ENCODE assay signal across 1 cellular context in the genomic region with DNA sequence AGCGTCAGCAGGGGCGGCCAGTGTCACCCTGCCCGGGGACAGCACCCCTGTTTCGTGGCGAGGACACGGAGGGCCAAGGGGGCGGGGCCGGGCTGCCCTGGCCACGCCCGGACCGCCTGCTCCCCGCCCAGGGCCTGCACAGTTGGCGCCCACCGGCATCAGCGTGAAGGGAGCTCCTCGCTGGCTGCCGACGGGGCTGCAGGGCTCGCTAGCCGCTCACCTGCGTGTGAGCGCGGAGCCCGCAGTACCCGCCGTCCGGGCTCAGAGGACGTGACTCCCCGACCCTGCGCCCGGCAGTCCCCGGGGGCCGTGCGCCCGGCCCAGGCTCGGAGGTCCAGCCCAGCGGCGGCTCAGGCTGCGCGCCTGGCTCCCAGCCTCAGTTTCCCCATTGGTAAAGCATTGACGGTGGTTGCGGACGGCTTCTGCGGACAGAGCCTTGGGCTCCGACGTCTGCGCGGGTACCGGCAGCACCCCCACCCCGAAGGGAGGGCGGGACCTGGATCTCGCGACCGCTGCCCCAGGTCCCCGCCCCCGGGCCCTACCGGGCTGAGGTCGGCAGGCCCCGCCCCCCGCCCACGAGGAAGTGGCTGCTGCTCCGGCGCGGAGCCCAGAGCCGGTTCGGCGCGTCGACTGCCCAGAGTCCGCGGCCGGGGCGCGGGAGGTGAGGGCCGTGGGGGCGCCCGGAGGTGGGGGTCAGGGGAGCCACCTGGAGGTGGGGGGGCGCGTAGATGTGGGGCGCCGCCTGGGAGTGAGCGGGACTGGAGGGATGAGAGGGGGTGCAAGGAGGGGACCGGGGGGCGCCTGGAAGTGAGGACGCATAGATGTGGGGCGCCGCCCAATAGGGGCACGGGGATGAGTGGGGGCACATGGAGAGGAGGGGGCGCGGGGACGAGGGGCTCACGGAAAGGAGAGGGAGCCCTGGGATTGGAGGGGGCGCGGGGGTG.
TF ChIP-seq lines count a peak whose summit lies in the region.

A gene (plus strand): TSS at position 610 of the 944 bp plus-strand sequence. CDS start 10,985 bp downstream, outside the sequence.

TF ChIP-seq in HepG2, 621 proteins besides CTCF, POLR2A, EP300 and RAD21 (continued from another document and continues in another):
- no peak for TF ChIP-seq GZF1 (CRISPR knock-in tag; IDR thresholded peaks at IDR 0.05)
- peak; percentile 60; the same call in 1 of the 2 replicates for TF ChIP-seq CENPT (CRISPR knock-in tag; IDR thresholded peaks at IDR 0.05; ENCODE audit: low read depth)
- TF ChIP-seq HOXA9 (CRISPR knock-in tag; IDR thresholded peaks at IDR 0.05; ENCODE audit: borderline replicate concordance) = 0 out of 2 replicates have a peak, but pooled peaks have one; percentile 27
- TF ChIP-seq TEAD2 (CRISPR knock-in tag; IDR thresholded peaks at IDR 0.05) = no peak
- 0 out of 2 replicates have a peak, but pooled peaks have one; percentile 32 for TF ChIP-seq ZNF274 (CRISPR knock-in tag; IDR thresholded peaks at IDR 0.05)
- TF ChIP-seq, protein P1, sequence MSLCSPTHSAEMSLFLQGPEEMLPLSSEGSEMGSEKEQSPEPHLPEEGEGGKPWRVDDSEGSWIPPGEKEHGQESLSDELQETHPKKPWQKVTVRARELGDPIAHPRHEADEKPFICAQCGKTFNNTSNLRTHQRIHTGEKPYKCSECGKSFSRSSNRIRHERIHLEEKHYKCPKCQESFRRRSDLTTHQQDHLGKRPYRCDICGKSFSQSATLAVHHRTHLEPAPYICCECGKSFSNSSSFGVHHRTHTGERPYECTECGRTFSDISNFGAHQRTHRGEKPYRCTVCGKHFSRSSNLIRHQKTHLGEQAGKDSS (CRISPR knock-in tag; IDR thresholded peaks at IDR 0.05; ENCODE audit: borderline replicate concordance, low read depth) = no peak
- TF ChIP-seq SATB2 (CRISPR knock-in tag; IDR thresholded peaks at IDR 0.05) = no peak
- TF ChIP-seq ZNF3 (CRISPR knock-in tag; IDR thresholded peaks at IDR 0.05) = no peak
- no peak for TF ChIP-seq SIX1 (CRISPR knock-in tag; IDR thresholded peaks at IDR 0.05; ENCODE audit: borderline replicate concordance)
- TF ChIP-seq, protein P2, sequence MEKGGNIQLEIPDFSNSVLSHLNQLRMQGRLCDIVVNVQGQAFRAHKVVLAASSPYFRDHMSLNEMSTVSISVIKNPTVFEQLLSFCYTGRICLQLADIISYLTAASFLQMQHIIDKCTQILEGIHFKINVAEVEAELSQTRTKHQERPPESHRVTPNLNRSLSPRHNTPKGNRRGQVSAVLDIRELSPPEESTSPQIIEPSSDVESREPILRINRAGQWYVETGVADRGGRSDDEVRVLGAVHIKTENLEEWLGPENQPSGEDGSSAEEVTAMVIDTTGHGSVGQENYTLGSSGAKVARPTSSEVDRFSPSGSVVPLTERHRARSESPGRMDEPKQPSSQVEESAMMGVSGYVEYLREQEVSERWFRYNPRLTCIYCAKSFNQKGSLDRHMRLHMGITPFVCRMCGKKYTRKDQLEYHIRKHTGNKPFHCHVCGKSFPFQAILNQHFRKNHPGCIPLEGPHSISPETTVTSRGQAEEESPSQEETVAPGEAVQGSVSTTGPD (CRISPR knock-in tag; IDR thresholded peaks at IDR 0.05) = no peak
- TF ChIP-seq KLF11 (CRISPR knock-in tag; IDR thresholded peaks at IDR 0.05) = no peak
- no peak for TF ChIP-seq ZNF24 (IDR thresholded peaks at IDR 0.05)
- TF ChIP-seq TSC22D2 (CRISPR knock-in tag; IDR thresholded peaks at IDR 0.05; ENCODE audit: borderline replicate concordance) = no peak
- TF ChIP-seq, protein P3, sequence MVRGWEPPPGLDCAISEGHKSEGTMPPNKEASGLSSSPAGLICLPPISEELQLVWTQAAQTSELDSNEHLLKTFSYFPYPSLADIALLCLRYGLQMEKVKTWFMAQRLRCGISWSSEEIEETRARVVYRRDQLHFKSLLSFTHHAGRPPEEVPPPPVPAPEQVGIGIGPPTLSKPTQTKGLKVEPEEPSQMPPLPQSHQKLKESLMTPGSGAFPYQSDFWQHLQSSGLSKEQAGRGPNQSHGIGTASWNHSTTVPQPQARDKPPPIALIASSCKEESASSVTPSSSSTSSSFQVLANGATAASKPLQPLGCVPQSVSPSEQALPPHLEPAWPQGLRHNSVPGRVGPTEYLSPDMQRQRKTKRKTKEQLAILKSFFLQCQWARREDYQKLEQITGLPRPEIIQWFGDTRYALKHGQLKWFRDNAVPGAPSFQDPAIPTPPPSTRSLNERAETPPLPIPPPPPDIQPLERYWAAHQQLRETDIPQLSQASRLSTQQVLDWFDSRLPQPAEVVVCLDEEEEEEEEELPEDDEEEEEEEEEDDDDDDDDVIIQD (CRISPR knock-in tag; IDR thresholded peaks at IDR 0.05; ENCODE audit: low read depth) = no peak
- TF ChIP-seq TBL1XR1 (IDR thresholded peaks at IDR 0.05; ENCODE audit: borderline replicate concordance, low read length, partially characterized antibody) = no peak
- no peak for TF ChIP-seq ZNF20 (CRISPR knock-in tag; IDR thresholded peaks at IDR 0.05)
- no peak for TF ChIP-seq HHEX (CRISPR knock-in tag; IDR thresholded peaks at IDR 0.05)
- no peak for TF ChIP-seq BRD4 (CRISPR knock-in tag; IDR thresholded peaks at IDR 0.05)
- TF ChIP-seq ATAD3A (CRISPR knock-in tag; IDR thresholded peaks at IDR 0.05) = no peak
- TF ChIP-seq ZNF563 (CRISPR knock-in tag; IDR thresholded peaks at IDR 0.05) = peak; percentile 78; the same call in 1 of the 2 replicates
- TF ChIP-seq, protein P4, sequence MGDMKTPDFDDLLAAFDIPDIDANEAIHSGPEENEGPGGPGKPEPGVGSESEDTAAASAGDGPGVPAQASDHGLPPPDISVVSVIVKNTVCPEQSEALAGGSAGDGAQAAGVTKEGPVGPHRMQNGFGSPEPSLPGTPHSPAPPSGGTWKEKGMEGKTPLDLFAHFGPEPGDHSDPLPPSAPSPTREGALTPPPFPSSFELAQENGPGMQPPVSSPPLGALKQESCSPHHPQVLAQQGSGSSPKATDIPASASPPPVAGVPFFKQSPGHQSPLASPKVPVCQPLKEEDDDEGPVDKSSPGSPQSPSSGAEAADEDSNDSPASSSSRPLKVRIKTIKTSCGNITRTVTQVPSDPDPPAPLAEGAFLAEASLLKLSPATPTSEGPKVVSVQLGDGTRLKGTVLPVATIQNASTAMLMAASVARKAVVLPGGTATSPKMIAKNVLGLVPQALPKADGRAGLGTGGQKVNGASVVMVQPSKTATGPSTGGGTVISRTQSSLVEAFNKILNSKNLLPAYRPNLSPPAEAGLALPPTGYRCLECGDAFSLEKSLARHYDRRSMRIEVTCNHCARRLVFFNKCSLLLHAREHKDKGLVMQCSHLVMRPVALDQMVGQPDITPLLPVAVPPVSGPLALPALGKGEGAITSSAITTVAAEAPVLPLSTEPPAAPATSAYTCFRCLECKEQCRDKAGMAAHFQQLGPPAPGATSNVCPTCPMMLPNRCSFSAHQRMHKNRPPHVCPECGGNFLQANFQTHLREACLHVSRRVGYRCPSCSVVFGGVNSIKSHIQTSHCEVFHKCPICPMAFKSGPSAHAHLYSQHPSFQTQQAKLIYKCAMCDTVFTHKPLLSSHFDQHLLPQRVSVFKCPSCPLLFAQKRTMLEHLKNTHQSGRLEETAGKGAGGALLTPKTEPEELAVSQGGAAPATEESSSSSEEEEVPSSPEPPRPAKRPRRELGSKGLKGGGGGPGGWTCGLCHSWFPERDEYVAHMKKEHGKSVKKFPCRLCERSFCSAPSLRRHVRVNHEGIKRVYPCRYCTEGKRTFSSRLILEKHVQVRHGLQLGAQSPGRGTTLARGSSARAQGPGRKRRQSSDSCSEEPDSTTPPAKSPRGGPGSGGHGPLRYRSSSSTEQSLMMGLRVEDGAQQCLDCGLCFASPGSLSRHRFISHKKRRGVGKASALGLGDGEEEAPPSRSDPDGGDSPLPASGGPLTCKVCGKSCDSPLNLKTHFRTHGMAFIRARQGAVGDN (CRISPR knock-in tag; IDR thresholded peaks at IDR 0.05) = peak; percentile 76
- TF ChIP-seq ZNF12 (CRISPR knock-in tag; IDR thresholded peaks at IDR 0.05) = no peak
- TF ChIP-seq JDP2 (CRISPR knock-in tag; IDR thresholded peaks at IDR 0.05; ENCODE audit: borderline replicate concordance) = no peak
- TF ChIP-seq POLR2AphosphoS2 (IDR thresholded peaks at IDR 0.05; ENCODE audit: low read depth, low read length) = no peak
- TF ChIP-seq, protein P5, sequence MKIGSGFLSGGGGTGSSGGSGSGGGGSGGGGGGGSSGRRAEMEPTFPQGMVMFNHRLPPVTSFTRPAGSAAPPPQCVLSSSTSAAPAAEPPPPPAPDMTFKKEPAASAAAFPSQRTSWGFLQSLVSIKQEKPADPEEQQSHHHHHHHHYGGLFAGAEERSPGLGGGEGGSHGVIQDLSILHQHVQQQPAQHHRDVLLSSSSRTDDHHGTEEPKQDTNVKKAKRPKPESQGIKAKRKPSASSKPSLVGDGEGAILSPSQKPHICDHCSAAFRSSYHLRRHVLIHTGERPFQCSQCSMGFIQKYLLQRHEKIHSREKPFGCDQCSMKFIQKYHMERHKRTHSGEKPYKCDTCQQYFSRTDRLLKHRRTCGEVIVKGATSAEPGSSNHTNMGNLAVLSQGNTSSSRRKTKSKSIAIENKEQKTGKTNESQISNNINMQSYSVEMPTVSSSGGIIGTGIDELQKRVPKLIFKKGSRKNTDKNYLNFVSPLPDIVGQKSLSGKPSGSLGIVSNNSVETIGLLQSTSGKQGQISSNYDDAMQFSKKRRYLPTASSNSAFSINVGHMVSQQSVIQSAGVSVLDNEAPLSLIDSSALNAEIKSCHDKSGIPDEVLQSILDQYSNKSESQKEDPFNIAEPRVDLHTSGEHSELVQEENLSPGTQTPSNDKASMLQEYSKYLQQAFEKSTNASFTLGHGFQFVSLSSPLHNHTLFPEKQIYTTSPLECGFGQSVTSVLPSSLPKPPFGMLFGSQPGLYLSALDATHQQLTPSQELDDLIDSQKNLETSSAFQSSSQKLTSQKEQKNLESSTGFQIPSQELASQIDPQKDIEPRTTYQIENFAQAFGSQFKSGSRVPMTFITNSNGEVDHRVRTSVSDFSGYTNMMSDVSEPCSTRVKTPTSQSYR (CRISPR knock-in tag; IDR thresholded peaks at IDR 0.05; ENCODE audit: borderline replicate concordance) = peak; percentile 27; the same call in 1 of the 2 replicates
- TF ChIP-seq, protein P6, sequence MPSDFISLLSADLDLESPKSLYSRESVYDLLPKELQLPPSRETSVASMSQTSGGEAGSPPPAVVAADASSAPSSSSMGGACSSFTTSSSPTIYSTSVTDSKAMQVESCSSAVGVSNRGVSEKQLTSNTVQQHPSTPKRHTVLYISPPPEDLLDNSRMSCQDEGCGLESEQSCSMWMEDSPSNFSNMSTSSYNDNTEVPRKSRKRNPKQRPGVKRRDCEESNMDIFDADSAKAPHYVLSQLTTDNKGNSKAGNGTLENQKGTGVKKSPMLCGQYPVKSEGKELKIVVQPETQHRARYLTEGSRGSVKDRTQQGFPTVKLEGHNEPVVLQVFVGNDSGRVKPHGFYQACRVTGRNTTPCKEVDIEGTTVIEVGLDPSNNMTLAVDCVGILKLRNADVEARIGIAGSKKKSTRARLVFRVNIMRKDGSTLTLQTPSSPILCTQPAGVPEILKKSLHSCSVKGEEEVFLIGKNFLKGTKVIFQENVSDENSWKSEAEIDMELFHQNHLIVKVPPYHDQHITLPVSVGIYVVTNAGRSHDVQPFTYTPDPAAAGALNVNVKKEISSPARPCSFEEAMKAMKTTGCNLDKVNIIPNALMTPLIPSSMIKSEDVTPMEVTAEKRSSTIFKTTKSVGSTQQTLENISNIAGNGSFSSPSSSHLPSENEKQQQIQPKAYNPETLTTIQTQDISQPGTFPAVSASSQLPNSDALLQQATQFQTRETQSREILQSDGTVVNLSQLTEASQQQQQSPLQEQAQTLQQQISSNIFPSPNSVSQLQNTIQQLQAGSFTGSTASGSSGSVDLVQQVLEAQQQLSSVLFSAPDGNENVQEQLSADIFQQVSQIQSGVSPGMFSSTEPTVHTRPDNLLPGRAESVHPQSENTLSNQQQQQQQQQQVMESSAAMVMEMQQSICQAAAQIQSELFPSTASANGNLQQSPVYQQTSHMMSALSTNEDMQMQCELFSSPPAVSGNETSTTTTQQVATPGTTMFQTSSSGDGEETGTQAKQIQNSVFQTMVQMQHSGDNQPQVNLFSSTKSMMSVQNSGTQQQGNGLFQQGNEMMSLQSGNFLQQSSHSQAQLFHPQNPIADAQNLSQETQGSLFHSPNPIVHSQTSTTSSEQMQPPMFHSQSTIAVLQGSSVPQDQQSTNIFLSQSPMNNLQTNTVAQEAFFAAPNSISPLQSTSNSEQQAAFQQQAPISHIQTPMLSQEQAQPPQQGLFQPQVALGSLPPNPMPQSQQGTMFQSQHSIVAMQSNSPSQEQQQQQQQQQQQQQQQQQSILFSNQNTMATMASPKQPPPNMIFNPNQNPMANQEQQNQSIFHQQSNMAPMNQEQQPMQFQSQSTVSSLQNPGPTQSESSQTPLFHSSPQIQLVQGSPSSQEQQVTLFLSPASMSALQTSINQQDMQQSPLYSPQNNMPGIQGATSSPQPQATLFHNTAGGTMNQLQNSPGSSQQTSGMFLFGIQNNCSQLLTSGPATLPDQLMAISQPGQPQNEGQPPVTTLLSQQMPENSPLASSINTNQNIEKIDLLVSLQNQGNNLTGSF (CRISPR knock-in tag; IDR thresholded peaks at IDR 0.05) = no peak
- TF ChIP-seq, protein P7, sequence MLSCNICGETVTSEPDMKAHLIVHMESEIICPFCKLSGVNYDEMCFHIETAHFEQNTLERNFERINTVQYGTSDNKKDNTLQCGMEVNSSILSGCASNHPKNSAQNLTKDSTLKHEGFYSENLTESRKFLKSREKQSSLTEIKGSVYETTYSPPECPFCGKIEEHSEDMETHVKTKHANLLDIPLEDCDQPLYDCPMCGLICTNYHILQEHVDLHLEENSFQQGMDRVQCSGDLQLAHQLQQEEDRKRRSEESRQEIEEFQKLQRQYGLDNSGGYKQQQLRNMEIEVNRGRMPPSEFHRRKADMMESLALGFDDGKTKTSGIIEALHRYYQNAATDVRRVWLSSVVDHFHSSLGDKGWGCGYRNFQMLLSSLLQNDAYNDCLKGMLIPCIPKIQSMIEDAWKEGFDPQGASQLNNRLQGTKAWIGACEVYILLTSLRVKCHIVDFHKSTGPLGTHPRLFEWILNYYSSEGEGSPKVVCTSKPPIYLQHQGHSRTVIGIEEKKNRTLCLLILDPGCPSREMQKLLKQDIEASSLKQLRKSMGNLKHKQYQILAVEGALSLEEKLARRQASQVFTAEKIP (CRISPR knock-in tag; IDR thresholded peaks at IDR 0.05; ENCODE audit: borderline replicate concordance) = no peak
- no peak for TF ChIP-seq HMGA1 (CRISPR knock-in tag; conservative IDR thresholded peaks at IDR 0.05)
